ENCODE assay signal across 27 cellular contexts in genomic region chr19:8241646-8242045, GRCh38. TPM values are rescaled to one million over a fixed set of nuclear protein-coding genes. Genes with fewer than 3 reads are reported as not detected.
A peak's percentile ranks its signal among the peaks of the same experiment; 100 is the strongest.
DNase-seq lines count a peak whose midpoint lies in the region; ATAC-seq and TF ChIP-seq lines count a peak whose summit lies in the region.
"Had no signal": no experiment of that assay in that cellular context is flagged by ENCODE, and none has a peak within 500 bp of the region (broad histone marks: within the 10 kb centered on the region; RNA-seq: fewer than 3 reads in every experiment).

No MANE protein-coding gene starts in this region.

- H3K4me1 Mint-ChIP-seq in natural killer cell: peaks cover 33 to 48% of the 10 kb centered on the region in 2 donors
- H3K4me1 Mint-ChIP-seq in natural killer cell treated with Interleukin-12 subunit alpha and Interleukin-12 subunit beta and Interleukin-15 and Interleukin-18, amount 100 ng/mL, for 72 hours (ENCODE audit: low read depth in 2 of 2): peaks cover 12 to 36% of the 10 kb centered on the region in 2 donors
- H3K4me1 Mint-ChIP-seq in brain: peaks cover 34% of the 10 kb centered on the region
- peaks cover 29% of the 10 kb centered on the region for H3K4me1 Mint-ChIP-seq in memory B cell

- H3K9me3 Mint-ChIP-seq in natural killer cell: no peaks in the 10 kb centered on the region
- H3K9me3 Mint-ChIP-seq in natural killer cell treated with Interleukin-12 subunit alpha and Interleukin-12 subunit beta and Interleukin-15 and Interleukin-18, amount 100 ng/mL, for 72 hours: peaks cover 4% of the 10 kb centered on the region
- peaks cover 5 to 47% (median 27%) of the 10 kb centered on the region in 5 experiments for H3K9me3 Mint-ChIP-seq in brain
- H3K9me3 Mint-ChIP-seq in memory B cell: peaks cover 3% of the 10 kb centered on the region

- H3K4me3 Mint-ChIP-seq in natural killer cell: peak overlapping the region; percentile 56
- H3K4me3 Mint-ChIP-seq in natural killer cell treated with Interleukin-12 subunit alpha and Interleukin-12 subunit beta and Interleukin-15 and Interleukin-18, amount 100 ng/mL, for 72 hours: no peak overlapping the region
- peak overlapping the region in 1 of 5 experiments; percentile 21 for H3K4me3 Mint-ChIP-seq in brain
- no peak overlapping the region for H3K4me3 Mint-ChIP-seq in memory B cell
- H3K4me3 Mint-ChIP-seq: activated CD4-positive, alpha-beta memory T cell treated with anti-CD3 and anti-CD28 coated beads, Interleukin-2, amount 10 ng/mL, durations not matched to agents 7 days and 5 days; activated naive CD8-positive, alpha-beta T cell; stimulated activated naive CD8-positive, alpha-beta T cell treated with anti-CD3 and anti-CD28 coated beads, Interleukin-15, Interleukin-2, amounts not matched to agents 100 ng/mL and 50 ng/mL, for 24 hours had no signal

- H3K36me3 Mint-ChIP-seq in natural killer cell (no peaks in the 10 kb centered on the region), brain (peaks cover 77% of the 10 kb centered on the region), memory B cell (peaks cover 29% of the 10 kb centered on the region)
- H3K36me3 Mint-ChIP-seq in natural killer cell treated with Interleukin-12 subunit alpha and Interleukin-12 subunit beta and Interleukin-15 and Interleukin-18, amount 100 ng/mL, for 72 hours: peaks cover 11% of the 10 kb centered on the region

- ATAC-seq in natural killer cell: no peak
- no peak for ATAC-seq in natural killer cell treated with Interleukin-12 subunit alpha and Interleukin-12 subunit beta and Interleukin-15 and Interleukin-18, amount 100 ng/mL, for 72 hours
- ATAC-seq in memory B cell (ENCODE audit: low read depth): no peak
- no peak for ATAC-seq in HG02610 (IDR thresholded peaks at IDR 0.05; ENCODE audit: unreplicated experiment)
- no peak for ATAC-seq in HG03378 (IDR thresholded peaks at IDR 0.05; ENCODE audit: unreplicated experiment)
- ATAC-seq: HCT116 had no signal

- H3K27me3 Mint-ChIP-seq in natural killer cell (ENCODE audit: low read depth in 2 of 2) (no peaks in the 10 kb centered on the region), brain (no peaks in the 10 kb centered on the region), memory B cell (no peaks in the 10 kb centered on the region)
- no peaks in the 10 kb centered on the region for H3K27me3 Mint-ChIP-seq in natural killer cell treated with Interleukin-12 subunit alpha and Interleukin-12 subunit beta and Interleukin-15 and Interleukin-18, amount 100 ng/mL, for 72 hours
- H3K27me3 Mint-ChIP-seq: activated CD4-positive, alpha-beta memory T cell treated with anti-CD3 and anti-CD28 coated beads, Interleukin-2, amount 10 ng/mL, durations not matched to agents 7 days and 5 days; activated naive CD8-positive, alpha-beta T cell; progenitor cell of endocrine pancreas; stimulated activated naive CD8-positive, alpha-beta T cell treated with anti-CD3 and anti-CD28 coated beads, Interleukin-15, Interleukin-2, amounts not matched to agents 100 ng/mL and 50 ng/mL, for 24 hours had no signal

- DNase-seq in natural killer cell (no peak), memory B cell (ENCODE audit: low spot score in 2 of 2) (no peak), DMS 273 (lab: John Stamatoyannopoulos, UW; ENCODE audit: unreplicated experiment) (no peak), GM20000 (ENCODE audit: low spot score) (no peak)
- DNase-seq in natural killer cell treated with Interleukin-12 subunit alpha and Interleukin-12 subunit beta and Interleukin-15 and Interleukin-18, amount 100 ng/mL, for 72 hours (ENCODE audit: low spot score): no peak
- DNase-seq: activated CD4-positive, alpha-beta memory T cell treated with anti-CD3 and anti-CD28 coated beads, Interleukin-2, amount 10 ng/mL, durations not matched to agents 7 days and 5 days; activated CD4-positive, CD25-positive, alpha-beta regulatory T cell treated with anti-CD3 and anti-CD28 coated beads, Interleukin-2, amount 50 U/mL, for 72 hours; BE2C; central memory CD4-positive, alpha-beta T cell; DND-41; kidney glomerular epithelial cell; mammary epithelial cell; NCI-H146; NCI-H2107; NCI-H446; NCI-H82; T-helper 1 cell; tibial artery had no signal

- intact Hi-C loops in natural killer cell (cut with micrococcal nuclease): no loop called here

- TF ChIP-seq CTCF in natural killer cell (IDR thresholded peaks at IDR 0.05) (no peak), brain (conservative IDR thresholded peaks at IDR 0.05) (no peak), GM20000 (IDR thresholded peaks at IDR 0.05; ENCODE audit: extremely low read depth, missing control alignments) (no peak)

- H3K27ac Mint-ChIP-seq in natural killer cell (peak overlapping the region; percentile 70 to 95), brain (peak overlapping the region; percentile 38 to 98 (median 60)), memory B cell (peak overlapping the region; percentile 36)
- peak overlapping the region in 1 of 2 donors; percentile 51 for H3K27ac Mint-ChIP-seq in natural killer cell treated with Interleukin-12 subunit alpha and Interleukin-12 subunit beta and Interleukin-15 and Interleukin-18, amount 100 ng/mL, for 72 hours
- H3K27ac Mint-ChIP-seq: activated CD4-positive, alpha-beta memory T cell treated with anti-CD3 and anti-CD28 coated beads, Interleukin-2, amount 10 ng/mL, durations not matched to agents 7 days and 5 days; activated naive CD8-positive, alpha-beta T cell; activated T-helper 2 cell treated with anti-CD3 and anti-CD28 coated beads, Interferon-gamma antibody, Interleukin-2, Interleukin-4, amounts not matched to agents 10 μg/mL and 5 μg/mL and 100 μg/mL, durations not matched to agents 14 hours and 24 hours and 36 hours; progenitor cell of endocrine pancreas; stimulated activated naive CD8-positive, alpha-beta T cell treated with anti-CD3 and anti-CD28 coated beads, Interleukin-15, Interleukin-2, amounts not matched to agents 100 ng/mL and 50 ng/mL, for 24 hours had no signal

RNA-seq across cellular contexts. Expression of gene CERS4, which starts 32.5 kb away (rescaled TPM):
- total RNA-seq in natural killer cell: 10 to 100 TPM; 50.0 to 70.8 (median 69.8) TPM
- 10 to 100 TPM; 36.8 to 55.8 TPM for total RNA-seq in natural killer cell treated with Interleukin-12 subunit alpha and Interleukin-12 subunit beta and Interleukin-15 and Interleukin-18, amount 100 ng/mL, for 72 hours
- polyA plus RNA-seq in brain (ENCODE audit: insufficient read depth, low read depth, low replicate concordance): 195 TPM
- total RNA-seq: SJSA1 had no signal
